In genomic region chr6:44034931-44035345, GRCh38 we compare ENCODE assay signal across 2 cellular contexts.
TF ChIP-seq lines count a peak whose summit lies in the region.

No MANE protein-coding gene starts in this region.

TF ChIP-seq in K562, 482 proteins besides CTCF, POLR2A, EP300 and RAD21 (continued from another document):
- TF ChIP-seq, protein P1, sequence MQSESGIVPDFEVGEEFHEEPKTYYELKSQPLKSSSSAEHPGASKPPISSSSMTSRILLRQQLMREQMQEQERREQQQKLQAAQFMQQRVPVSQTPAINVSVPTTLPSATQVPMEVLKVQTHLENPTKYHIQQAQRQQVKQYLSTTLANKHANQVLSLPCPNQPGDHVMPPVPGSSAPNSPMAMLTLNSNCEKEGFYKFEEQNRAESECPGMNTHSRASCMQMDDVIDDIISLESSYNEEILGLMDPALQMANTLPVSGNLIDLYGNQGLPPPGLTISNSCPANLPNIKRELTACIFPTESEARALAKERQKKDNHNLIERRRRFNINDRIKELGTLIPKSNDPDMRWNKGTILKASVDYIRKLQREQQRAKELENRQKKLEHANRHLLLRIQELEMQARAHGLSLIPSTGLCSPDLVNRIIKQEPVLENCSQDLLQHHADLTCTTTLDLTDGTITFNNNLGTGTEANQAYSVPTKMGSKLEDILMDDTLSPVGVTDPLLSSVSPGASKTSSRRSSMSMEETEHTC (IDR thresholded peaks at IDR 0.05) = no peak
- TF ChIP-seq, protein P2, sequence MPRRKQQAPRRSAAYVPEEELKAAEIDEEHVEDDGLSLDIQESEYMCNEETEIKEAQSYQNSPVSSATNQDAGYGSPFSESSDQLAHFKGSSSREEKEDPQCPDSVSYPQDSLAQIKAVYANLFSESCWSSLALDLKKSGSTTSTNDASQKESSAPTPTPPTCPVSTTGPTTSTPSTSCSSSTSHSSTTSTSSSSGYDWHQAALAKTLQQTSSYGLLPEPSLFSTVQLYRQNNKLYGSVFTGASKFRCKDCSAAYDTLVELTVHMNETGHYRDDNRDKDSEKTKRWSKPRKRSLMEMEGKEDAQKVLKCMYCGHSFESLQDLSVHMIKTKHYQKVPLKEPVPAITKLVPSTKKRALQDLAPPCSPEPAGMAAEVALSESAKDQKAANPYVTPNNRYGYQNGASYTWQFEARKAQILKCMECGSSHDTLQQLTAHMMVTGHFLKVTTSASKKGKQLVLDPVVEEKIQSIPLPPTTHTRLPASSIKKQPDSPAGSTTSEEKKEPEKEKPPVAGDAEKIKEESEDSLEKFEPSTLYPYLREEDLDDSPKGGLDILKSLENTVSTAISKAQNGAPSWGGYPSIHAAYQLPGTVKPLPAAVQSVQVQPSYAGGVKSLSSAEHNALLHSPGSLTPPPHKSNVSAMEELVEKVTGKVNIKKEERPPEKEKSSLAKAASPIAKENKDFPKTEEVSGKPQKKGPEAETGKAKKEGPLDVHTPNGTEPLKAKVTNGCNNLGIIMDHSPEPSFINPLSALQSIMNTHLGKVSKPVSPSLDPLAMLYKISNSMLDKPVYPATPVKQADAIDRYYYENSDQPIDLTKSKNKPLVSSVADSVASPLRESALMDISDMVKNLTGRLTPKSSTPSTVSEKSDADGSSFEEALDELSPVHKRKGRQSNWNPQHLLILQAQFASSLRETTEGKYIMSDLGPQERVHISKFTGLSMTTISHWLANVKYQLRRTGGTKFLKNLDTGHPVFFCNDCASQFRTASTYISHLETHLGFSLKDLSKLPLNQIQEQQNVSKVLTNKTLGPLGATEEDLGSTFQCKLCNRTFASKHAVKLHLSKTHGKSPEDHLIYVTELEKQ (CRISPR knock-in tag; IDR thresholded peaks at IDR 0.05) = no peak
- TF ChIP-seq KDM1A (IDR thresholded peaks at IDR 0.05) (no peak), USF2 (CRISPR knock-in tag; IDR thresholded peaks at IDR 0.05) (no peak), RFX5 (IDR thresholded peaks at IDR 0.05; ENCODE audit: low read depth, low read length) (no peak), CBFA2T3 (IDR thresholded peaks at IDR 0.05) (no peak), CEBPB (tag; IDR thresholded peaks at IDR 0.05) (no peak), TARDBP (IDR thresholded peaks at IDR 0.05) (no peak), ZNF263 (CRISPR knock-in tag; IDR thresholded peaks at IDR 0.05; ENCODE audit: borderline replicate concordance) (no peak), DNMT1 (IDR thresholded peaks at IDR 0.05) (no peak), RCOR1 (IDR thresholded peaks at IDR 0.05; ENCODE audit: borderline replicate concordance in 1 of 2, low read depth in 2 of 2, low read length in 2 of 2) (no peak)

TF ChIP-seq in HepG2, 621 proteins besides CTCF, POLR2A, EP300 and RAD21 (continued from another document and continues in another):
- no peak for TF ChIP-seq MAZ (IDR thresholded peaks at IDR 0.05; ENCODE audit: borderline replicate concordance, low read depth, low read length)
- 0 out of 2 replicates have a peak, but pooled peaks have one; percentile 20 for TF ChIP-seq MAZ (CRISPR knock-in tag; IDR thresholded peaks at IDR 0.05; ENCODE audit: low read depth)
- TF ChIP-seq ZNF251 (CRISPR knock-in tag; IDR thresholded peaks at IDR 0.05) = no peak
- TF ChIP-seq ZSCAN5A (CRISPR knock-in tag; IDR thresholded peaks at IDR 0.05; ENCODE audit: borderline replicate concordance) = no peak
- TF ChIP-seq, protein P3, sequence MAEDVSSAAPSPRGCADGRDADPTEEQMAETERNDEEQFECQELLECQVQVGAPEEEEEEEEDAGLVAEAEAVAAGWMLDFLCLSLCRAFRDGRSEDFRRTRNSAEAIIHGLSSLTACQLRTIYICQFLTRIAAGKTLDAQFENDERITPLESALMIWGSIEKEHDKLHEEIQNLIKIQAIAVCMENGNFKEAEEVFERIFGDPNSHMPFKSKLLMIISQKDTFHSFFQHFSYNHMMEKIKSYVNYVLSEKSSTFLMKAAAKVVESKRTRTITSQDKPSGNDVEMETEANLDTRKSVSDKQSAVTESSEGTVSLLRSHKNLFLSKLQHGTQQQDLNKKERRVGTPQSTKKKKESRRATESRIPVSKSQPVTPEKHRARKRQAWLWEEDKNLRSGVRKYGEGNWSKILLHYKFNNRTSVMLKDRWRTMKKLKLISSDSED (CRISPR knock-in tag; IDR thresholded peaks at IDR 0.05) = no peak
- TF ChIP-seq HMG20A (CRISPR knock-in tag; IDR thresholded peaks at IDR 0.05; ENCODE audit: borderline replicate concordance) = peak; percentile 19; the same call in 1 of the 2 replicates
- TF ChIP-seq GTF2F1 (IDR thresholded peaks at IDR 0.05; ENCODE audit: low read length) = no peak
- TF ChIP-seq HOMEZ (CRISPR knock-in tag; IDR thresholded peaks at IDR 0.05; ENCODE audit: low read depth) = no peak
- TF ChIP-seq MED1 (CRISPR knock-in tag; IDR thresholded peaks at IDR 0.05) = peak; percentile 40; the same call in 1 of the 2 replicates
- peak; percentile 30; the same call in 1 of the 2 replicates for TF ChIP-seq RXRB (CRISPR knock-in tag; IDR thresholded peaks at IDR 0.05; ENCODE audit: borderline replicate concordance)
- TF ChIP-seq, protein P4, sequence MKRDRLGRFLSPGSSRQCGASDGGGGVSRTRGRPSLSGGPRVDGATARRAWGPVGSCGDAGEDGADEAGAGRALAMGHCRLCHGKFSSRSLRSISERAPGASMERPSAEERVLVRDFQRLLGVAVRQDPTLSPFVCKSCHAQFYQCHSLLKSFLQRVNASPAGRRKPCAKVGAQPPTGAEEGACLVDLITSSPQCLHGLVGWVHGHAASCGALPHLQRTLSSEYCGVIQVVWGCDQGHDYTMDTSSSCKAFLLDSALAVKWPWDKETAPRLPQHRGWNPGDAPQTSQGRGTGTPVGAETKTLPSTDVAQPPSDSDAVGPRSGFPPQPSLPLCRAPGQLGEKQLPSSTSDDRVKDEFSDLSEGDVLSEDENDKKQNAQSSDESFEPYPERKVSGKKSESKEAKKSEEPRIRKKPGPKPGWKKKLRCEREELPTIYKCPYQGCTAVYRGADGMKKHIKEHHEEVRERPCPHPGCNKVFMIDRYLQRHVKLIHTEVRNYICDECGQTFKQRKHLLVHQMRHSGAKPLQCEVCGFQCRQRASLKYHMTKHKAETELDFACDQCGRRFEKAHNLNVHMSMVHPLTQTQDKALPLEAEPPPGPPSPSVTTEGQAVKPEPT (CRISPR knock-in tag; IDR thresholded peaks at IDR 0.05; ENCODE audit: low read depth) = no peak
- TF ChIP-seq RBFOX2 (IDR thresholded peaks at IDR 0.05; ENCODE audit: low read depth, low read length) = no peak
- TF ChIP-seq ZNF225 (CRISPR knock-in tag; IDR thresholded peaks at IDR 0.05) = no peak
- TF ChIP-seq ATM (IDR thresholded peaks at IDR 0.05; ENCODE audit: borderline replicate concordance) = no peak
- no peak for TF ChIP-seq NFE2L1 (CRISPR knock-in tag; IDR thresholded peaks at IDR 0.05; ENCODE audit: borderline replicate concordance)
- TF ChIP-seq ZNF709 (CRISPR knock-in tag; IDR thresholded peaks at IDR 0.05) = no peak
- 0 out of 2 replicates have a peak, but pooled peaks have one; percentile 39 for TF ChIP-seq ZNF747 (CRISPR knock-in tag; IDR thresholded peaks at IDR 0.05; ENCODE audit: borderline replicate concordance)
- no peak for TF ChIP-seq LCORL (IDR thresholded peaks at IDR 0.05)
- TF ChIP-seq LCORL (CRISPR knock-in tag; IDR thresholded peaks at IDR 0.05) = peak; percentile 76
- TF ChIP-seq CSRNP2 (CRISPR knock-in tag; conservative IDR thresholded peaks at IDR 0.05; ENCODE audit: low read depth) = no peak
- TF ChIP-seq ZNF788 (CRISPR knock-in tag; IDR thresholded peaks at IDR 0.05; ENCODE audit: borderline replicate concordance) = no peak
- TF ChIP-seq, protein P5, sequence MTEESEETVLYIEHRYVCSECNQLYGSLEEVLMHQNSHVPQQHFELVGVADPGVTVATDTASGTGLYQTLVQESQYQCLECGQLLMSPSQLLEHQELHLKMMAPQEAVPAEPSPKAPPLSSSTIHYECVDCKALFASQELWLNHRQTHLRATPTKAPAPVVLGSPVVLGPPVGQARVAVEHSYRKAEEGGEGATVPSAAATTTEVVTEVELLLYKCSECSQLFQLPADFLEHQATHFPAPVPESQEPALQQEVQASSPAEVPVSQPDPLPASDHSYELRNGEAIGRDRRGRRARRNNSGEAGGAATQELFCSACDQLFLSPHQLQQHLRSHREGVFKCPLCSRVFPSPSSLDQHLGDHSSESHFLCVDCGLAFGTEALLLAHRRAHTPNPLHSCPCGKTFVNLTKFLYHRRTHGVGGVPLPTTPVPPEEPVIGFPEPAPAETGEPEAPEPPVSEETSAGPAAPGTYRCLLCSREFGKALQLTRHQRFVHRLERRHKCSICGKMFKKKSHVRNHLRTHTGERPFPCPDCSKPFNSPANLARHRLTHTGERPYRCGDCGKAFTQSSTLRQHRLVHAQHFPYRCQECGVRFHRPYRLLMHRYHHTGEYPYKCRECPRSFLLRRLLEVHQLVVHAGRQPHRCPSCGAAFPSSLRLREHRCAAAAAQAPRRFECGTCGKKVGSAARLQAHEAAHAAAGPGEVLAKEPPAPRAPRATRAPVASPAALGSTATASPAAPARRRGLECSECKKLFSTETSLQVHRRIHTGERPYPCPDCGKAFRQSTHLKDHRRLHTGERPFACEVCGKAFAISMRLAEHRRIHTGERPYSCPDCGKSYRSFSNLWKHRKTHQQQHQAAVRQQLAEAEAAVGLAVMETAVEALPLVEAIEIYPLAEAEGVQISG (CRISPR knock-in tag; IDR thresholded peaks at IDR 0.05) = 0 out of 2 replicates have a peak, but pooled peaks have one; percentile 7
- no peak for TF ChIP-seq ZNF143 (CRISPR knock-in tag; IDR thresholded peaks at IDR 0.05)
- TF ChIP-seq PRDM4 (CRISPR knock-in tag; IDR thresholded peaks at IDR 0.05; ENCODE audit: borderline replicate concordance) = no peak
- TF ChIP-seq ZNF556 (CRISPR knock-in tag; IDR thresholded peaks at IDR 0.05; ENCODE audit: borderline replicate concordance) = peak; percentile 22; the same call in 1 of the 2 replicates
- no peak for TF ChIP-seq HOXA7 (CRISPR knock-in tag; IDR thresholded peaks at IDR 0.05)
- TF ChIP-seq, protein P6, sequence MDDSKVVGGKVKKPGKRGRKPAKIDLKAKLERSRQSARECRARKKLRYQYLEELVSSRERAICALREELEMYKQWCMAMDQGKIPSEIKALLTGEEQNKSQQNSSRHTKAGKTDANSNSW (CRISPR knock-in tag; IDR thresholded peaks at IDR 0.05; ENCODE audit: borderline replicate concordance) = no peak
- no peak for TF ChIP-seq RFX3 (CRISPR knock-in tag; IDR thresholded peaks at IDR 0.05)
- 0 out of 2 replicates have a peak, but pooled peaks have one; percentile 32 for TF ChIP-seq ARNT2 (CRISPR knock-in tag; IDR thresholded peaks at IDR 0.05; ENCODE audit: low read depth)
- TF ChIP-seq, protein P7, sequence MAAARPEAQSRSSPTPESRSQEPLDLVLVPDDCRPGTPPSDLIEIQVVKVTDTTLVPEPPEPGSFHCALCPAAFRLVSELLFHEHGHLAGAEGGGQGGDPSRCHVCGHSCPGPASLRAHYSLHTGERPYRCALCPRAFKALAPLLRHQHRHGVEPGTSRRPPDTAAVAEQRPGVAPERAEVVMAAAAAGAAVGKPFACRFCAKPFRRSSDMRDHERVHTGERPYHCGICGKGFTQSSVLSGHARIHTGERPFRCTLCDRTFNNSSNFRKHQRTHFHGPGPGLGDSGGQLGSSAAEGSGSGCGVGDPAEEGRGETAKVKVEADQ (CRISPR knock-in tag; IDR thresholded peaks at IDR 0.05; ENCODE audit: borderline replicate concordance) = no peak
- TF ChIP-seq HNRNPUL1 (IDR thresholded peaks at IDR 0.05; ENCODE audit: low read depth, low read length) = no peak
- peak; percentile 98 for TF ChIP-seq ZNF317 (CRISPR knock-in tag; IDR thresholded peaks at IDR 0.05)
- no peak for TF ChIP-seq FOXP1 (IDR thresholded peaks at IDR 0.05)
- TF ChIP-seq FOXP1 (CRISPR knock-in tag; IDR thresholded peaks at IDR 0.05) = peak; percentile 14; the same call in 1 of the 2 replicates
- peak; percentile 9; the same call in 1 of the 2 replicates for TF ChIP-seq SAP130 (CRISPR knock-in tag; IDR thresholded peaks at IDR 0.05; ENCODE audit: low read depth)
